Comparison of ENCODE assay signal across 8 cellular contexts in the genomic region with DNA sequence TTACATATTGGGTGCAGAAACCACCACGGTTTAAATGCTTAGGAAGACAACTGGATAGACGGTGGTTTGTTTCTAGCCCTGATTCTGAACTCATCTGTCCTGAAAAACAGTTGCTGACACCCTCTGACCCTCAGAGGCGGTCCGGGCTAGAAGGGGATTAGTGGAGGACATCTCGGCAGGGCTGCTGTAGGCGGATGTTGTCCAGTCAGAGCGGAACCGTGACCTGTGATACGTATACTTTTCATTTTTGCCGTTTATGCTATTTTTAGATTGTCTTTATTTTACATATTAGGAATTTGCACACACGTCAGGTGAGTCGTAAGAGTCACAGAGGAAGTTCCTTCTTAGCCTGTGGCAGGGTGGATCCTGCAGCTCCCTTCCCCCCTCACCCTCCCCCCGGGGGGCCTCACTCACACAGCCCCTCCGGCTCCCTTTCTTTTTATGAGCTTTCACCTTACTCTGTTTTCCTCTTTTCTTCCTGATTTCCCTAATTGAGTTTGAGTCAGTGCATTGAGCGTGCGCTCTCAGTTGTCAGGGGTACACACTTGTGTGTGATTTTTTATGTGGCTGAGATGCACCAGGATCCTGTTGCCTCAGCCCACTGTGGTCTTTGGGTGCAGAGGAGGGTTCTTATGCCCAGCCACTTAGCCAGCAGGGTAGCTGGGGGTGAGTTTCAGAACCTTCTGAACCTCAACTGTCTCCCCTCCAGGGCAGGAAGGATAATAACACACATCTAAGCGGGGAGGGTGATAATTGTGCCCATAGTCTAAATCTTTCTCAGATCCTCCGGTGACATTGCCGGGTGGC.
A peak's percentile ranks its signal among the peaks of the same experiment; 100 is the strongest.
DNase-seq lines count a peak whose midpoint lies in the region; ATAC-seq and TF ChIP-seq lines count a peak whose summit lies in the region.

No MANE protein-coding gene starts in this region.

- TF ChIP-seq EP300 in transverse colon (IDR thresholded peaks at IDR 0.05; ENCODE audit: low read depth) = no peak

- H3K27ac Mint-ChIP-seq in activated CD8-positive, alpha-beta memory T cell treated with anti-CD3 and anti-CD28 coated beads, Interleukin-2, amount 10 ng/mL, durations not matched to agents 7 days and 5 days = peak overlapping the region; percentile 95

- TF ChIP-seq CTCF in Loucy (conservative IDR thresholded peaks at IDR 0.05; ENCODE audit: low read length) (no peak), transverse colon (IDR thresholded peaks at IDR 0.05) (no peak)

- H3K36me3 ChIP-seq in Loucy (ENCODE audit: insufficient read depth, low read length) (no peaks in the 10 kb centered on the region), transverse colon (no peaks in the 10 kb centered on the region)
- peaks cover 16% of the 10 kb centered on the region for H3K36me3 ChIP-seq in effector memory CD4-positive, alpha-beta T cell (ENCODE audit: control insufficient read depth, insufficient read depth, low read length)

- no peak overlapping the region for H2AFZ ChIP-seq in Loucy (ENCODE audit: low read length)

- peaks cover 81% of the 10 kb centered on the region for H3K4me1 Mint-ChIP-seq in activated CD8-positive, alpha-beta memory T cell treated with anti-CD3 and anti-CD28 coated beads, Interleukin-2, amount 10 ng/mL, durations not matched to agents 7 days and 5 days

- intact Hi-C loops in transverse colon (cut with DNase I; ENCODE audit: low total_unique reads) (no loop called here), cardiac septum (cut with DNase I) (no loop called here)

- CTCF ChIA-PET in activated CD8-positive, alpha-beta memory T cell treated with anti-CD3 and anti-CD28 coated beads, Interleukin-2, amount 10 ng/mL, durations not matched to agents 7 days and 5 days (lab: Charles Lee) = interaction anchor here (0.6 to 4.4 kb wide), 19 partner anchors 9 to 205 kb away, joined by 3 to 27 read pairs (median 4); no protein-coding TSS in a partner anchor

- H3K9me3 Mint-ChIP-seq in activated CD8-positive, alpha-beta memory T cell treated with anti-CD3 and anti-CD28 coated beads, Interleukin-2, amount 10 ng/mL, durations not matched to agents 7 days and 5 days (ENCODE audit: low read depth) = no peaks in the 10 kb centered on the region

- 65% methylated on average over 19 of the region's 19 CpGs; no CpG with 5 or more reads in 1 of the 2 donors for WGBS in transverse colon (ENCODE audit: low coverage in 1 of 2), 2 donors

- in situ Hi-C loops in transverse colon (cut with MboI; ENCODE audit: low pct_ligation_motif_present in 1 of 4, low pct_unique_long_range_greater_than_20kb in 1 of 4, low sequenced_read_pairs in 3 of 4) = no loop called here

- peak overlapping the region; percentile 62 for H3K4me2 ChIP-seq in Loucy (ENCODE audit: low read depth, low read length, poor library complexity, severe bottlenecking)

- H3K4me1 ChIP-seq in Loucy (ENCODE audit: insufficient read depth, low read length, poor library complexity, severe bottlenecking) (peaks cover 61% of the 10 kb centered on the region), transverse colon (peaks cover 0 to 38% (median 4%) of the 10 kb centered on the region in 4 donors)
- H3K4me1 ChIP-seq in effector memory CD4-positive, alpha-beta T cell (ENCODE audit: control insufficient read depth, insufficient read depth, low read length, poor library complexity, severe bottlenecking) = peaks cover 48% of the 10 kb centered on the region

- peak; percentile 84 for DNase-seq in activated CD8-positive, alpha-beta memory T cell treated with anti-CD3 and anti-CD28 coated beads, Interleukin-2, amount 10 ng/mL, durations not matched to agents 7 days and 5 days
- no peak for DNase-seq in activated CD8-positive, alpha-beta memory T cell treated with anti-CD3 and anti-CD28 coated beads, Interleukin-2, amount 50 U/mL, for 48 hours
- DNase-seq in effector memory CD4-positive, alpha-beta T cell = no peak
- DNase-seq in transverse colon (no peak), cardiac septum (ENCODE audit: low spot score) (no peak), nucleus accumbens (lab: John Stamatoyannopoulos, UW) (no peak), medulla oblongata (ENCODE audit: extremely low spot score) (no peak)

- H3K9ac ChIP-seq in Loucy (ENCODE audit: low read depth, low read length, poor library complexity, severe bottlenecking) = peak overlapping the region; percentile 76

- H3K79me2 ChIP-seq in Loucy (ENCODE audit: insufficient read depth, low read length) = peaks cover 20% of the 10 kb centered on the region

- H4K20me1 ChIP-seq in Loucy (ENCODE audit: insufficient read depth, low read length, poor library complexity, severe bottlenecking) = no peaks in the 10 kb centered on the region

- no peak for TF ChIP-seq POLR2A in transverse colon (IDR thresholded peaks at IDR 0.05)

- peak overlapping the region; percentile 23 for H3K4me3 ChIP-seq in Loucy (ENCODE audit: low read length, poor library complexity, severe bottlenecking)
- H3K4me3 ChIP-seq in effector memory CD4-positive, alpha-beta T cell (ENCODE audit: insufficient read depth, low read depth, low read length, poor library complexity, severe bottlenecking) = peak overlapping the region; percentile 32
- no peak overlapping the region for H3K4me3 ChIP-seq in transverse colon

- peak overlapping the region; percentile 68 for H3K4me3 Mint-ChIP-seq in activated CD8-positive, alpha-beta memory T cell treated with anti-CD3 and anti-CD28 coated beads, Interleukin-2, amount 10 ng/mL, durations not matched to agents 7 days and 5 days

- no peaks in the 10 kb centered on the region for H3K9me3 ChIP-seq in Loucy (ENCODE audit: insufficient read depth, low read depth, low read length)
- no peaks in the 10 kb centered on the region for H3K9me3 ChIP-seq in effector memory CD4-positive, alpha-beta T cell (ENCODE audit: control insufficient read depth, low read length)
- no peaks in the 10 kb centered on the region for H3K9me3 ChIP-seq in transverse colon

- H3K36me3 Mint-ChIP-seq in activated CD8-positive, alpha-beta memory T cell treated with anti-CD3 and anti-CD28 coated beads, Interleukin-2, amount 10 ng/mL, durations not matched to agents 7 days and 5 days = peaks cover 41% of the 10 kb centered on the region

- ATAC-seq in activated CD8-positive, alpha-beta memory T cell treated with anti-CD3 and anti-CD28 coated beads, Interleukin-2, amount 10 ng/mL, durations not matched to agents 7 days and 5 days = peak; percentile 72

- H3F3A ChIP-seq in Loucy (ENCODE audit: low read depth) = peaks cover 4% of the 10 kb centered on the region; the same call in 1 of the 2 replicates

- H3K27me3 ChIP-seq in Loucy (ENCODE audit: insufficient read depth, low read length, poor library complexity, severe bottlenecking) (no peaks in the 10 kb centered on the region), transverse colon (no peaks in the 10 kb centered on the region)
- H3K27me3 ChIP-seq in effector memory CD4-positive, alpha-beta T cell (replicated peaks; ENCODE audit: control insufficient read depth, insufficient read depth, low read length, poor library complexity, severe bottlenecking) = no peaks in the 10 kb centered on the region

- no peaks in the 10 kb centered on the region for H3K27me3 Mint-ChIP-seq in activated CD8-positive, alpha-beta memory T cell treated with anti-CD3 and anti-CD28 coated beads, Interleukin-2, amount 10 ng/mL, durations not matched to agents 7 days and 5 days

- no peaks in the 10 kb centered on the region for H3K9me2 ChIP-seq in Loucy (replicated peaks; ENCODE audit: low read depth, low read length)

- peak overlapping the region; percentile 47 for H3K27ac ChIP-seq in effector memory CD4-positive, alpha-beta T cell (ENCODE audit: insufficient read depth, low read length, poor library complexity, severe bottlenecking)
- peak overlapping the region; percentile 2 to 46 (median 6) for H3K27ac ChIP-seq in transverse colon

Comparison
In these comparisons a context has a peak if more than half of its experiments do, and no peak if none do; other contexts are left out.
1. H3K4me3 ChIP-seq: peak in Loucy (single experiment) and effector memory CD4-positive, alpha-beta T cell (single experiment); none in transverse colon (0 of 4).